21 cellular contexts compared by ENCODE assay signal in genomic region chr1:238438296-238439275, GRCh38.
DNase-seq lines count a peak whose midpoint lies in the region; FAIRE-seq and TF ChIP-seq lines count a peak whose summit lies in the region.
"Had no signal": no experiment of that assay in that cellular context is flagged by ENCODE, and none has a peak within 500 bp of the region (broad histone marks: within the 10 kb centered on the region; RNA-seq: fewer than 3 reads in every experiment).

No MANE protein-coding gene starts in this region.

- intact Hi-C loops in MCF 10A (cut with micrococcal nuclease), result no loop called here

- no peak overlapping the region for H3K4me3 Mint-ChIP-seq in MCF 10A (ENCODE audit: unreplicated experiment)
- H3K4me3 Mint-ChIP-seq: CD4-positive, alpha-beta memory T cell had no signal

- H3K4me3 ChIP-seq in epithelial cell of proximal tubule (ENCODE audit: low read depth, low read length), result no peak overlapping the region
- H3K4me3 ChIP-seq in mesenchymal stem cell (ENCODE audit: insufficient read depth in 1 of 2, low read depth in 1 of 2, low read length in 2 of 2), result no peak overlapping the region
- H3K4me3 ChIP-seq: A549, SK-N-MC had no signal

- H2AK5ac ChIP-seq in mesenchymal stem cell (ENCODE audit: low read length, severe bottlenecking), result no peak overlapping the region

- no peak overlapping the region for H3K4me2 ChIP-seq in mesenchymal stem cell (ENCODE audit: low read length, poor library complexity, severe bottlenecking)
- H3K4me2 ChIP-seq: A549 had no signal

- H3K27me3 Mint-ChIP-seq in MCF 10A (ENCODE audit: insufficient read depth, unreplicated experiment), result no peaks in the 10 kb centered on the region
- H3K27me3 Mint-ChIP-seq: CD4-positive, alpha-beta memory T cell had no signal

- H2BK15ac ChIP-seq in mesenchymal stem cell (ENCODE audit: low read depth, poor library complexity, severe bottlenecking), result no peak overlapping the region

- H3K4ac ChIP-seq in mesenchymal stem cell (ENCODE audit: low read depth in 1 of 2, low read length in 2 of 2), result no peak overlapping the region

- no peaks in the 10 kb centered on the region for H3K36me3 ChIP-seq in mesenchymal stem cell (ENCODE audit: control insufficient read depth in 1 of 2, insufficient read depth in 2 of 2, low read depth in 1 of 2, low read length in 2 of 2)

- H4K8ac ChIP-seq in mesenchymal stem cell (ENCODE audit: low read length), result no peak overlapping the region

- no peak overlapping the region for H2BK12ac ChIP-seq in mesenchymal stem cell (ENCODE audit: low read length in 2 of 2)

- no peak overlapping the region for H3K18ac ChIP-seq in mesenchymal stem cell (ENCODE audit: low read depth in 1 of 2, low read length in 2 of 2)

- FAIRE-seq in A204.1 (lab: Jason Lieb, UNC) (peak; percentile 54), GM19239 (lab: Jason Lieb, UNC) (peak; percentile 51)
- FAIRE-seq: A549 had no signal

- peaks cover 1% of the 10 kb centered on the region for H3K4me1 ChIP-seq in mesenchymal stem cell (ENCODE audit: control insufficient read depth, insufficient read depth, low read depth, low read length)
- H3K4me1 ChIP-seq: A549 had no signal

- H3K23ac ChIP-seq in mesenchymal stem cell (ENCODE audit: low read length in 2 of 2), result no peak overlapping the region

- H3K9ac ChIP-seq in mesenchymal stem cell (ENCODE audit: low read length), result no peak overlapping the region

- no peak overlapping the region for H3K27ac Mint-ChIP-seq in MCF 10A (ENCODE audit: low read depth, unreplicated experiment)
- H3K27ac Mint-ChIP-seq: CD4-positive, alpha-beta memory T cell had no signal

- peaks cover 8% of the 10 kb centered on the region for H3K79me1 ChIP-seq in mesenchymal stem cell (replicated peaks; ENCODE audit: low read length, poor library complexity, severe bottlenecking)

- H3K9me3 ChIP-seq in mesenchymal stem cell (ENCODE audit: control insufficient read depth, low read length), result no peaks in the 10 kb centered on the region
- H3K9me3 ChIP-seq: A549 had no signal

- no peak overlapping the region for H2AFZ ChIP-seq in mesenchymal stem cell (ENCODE audit: low read depth, low read length)

- peaks cover 9% of the 10 kb centered on the region for H3K9me3 Mint-ChIP-seq in MCF 10A (ENCODE audit: unreplicated experiment)

- POLR2A ChIA-PET in MCF 10A (lab: Yijun Ruan, JAX), result interaction anchor here (0.6 kb wide), 2 partner anchors 13 to 26 kb away, joined by 3 to 4 read pairs; no protein-coding TSS in a partner anchor

- no peak overlapping the region for H3K14ac ChIP-seq in mesenchymal stem cell (ENCODE audit: low read length in 2 of 2)

- DNase-seq in GM19239 (ENCODE audit: insufficient read length, low spot score), result no peak
- DNase-seq in epithelial cell of proximal tubule (ENCODE audit: low read depth), result peak; percentile 61
- no peak for DNase-seq in mesenchymal stem cell
- no peak for DNase-seq in MCF 10A (ENCODE audit: unreplicated experiment)
- DNase-seq in EL, result no peak
- DNase-seq in SHP77 treated with DMSO at 0.1 percent for 48 hours (lab: John Stamatoyannopoulos, UW), result no peak
- no peak for DNase-seq in CD1c-positive myeloid dendritic cell (ENCODE audit: extremely low spot score)
- DNase-seq: AML-193; CD4-positive, alpha-beta memory T cell; DMS 273 treated with DMSO at 0.1 percent for 48 hours; HCEC 1CT; IMR-90; Kasumi-1; NCI-H2029; NCI-H510A treated with DMSO at 0.1 percent for 48 hours; NK-92 treated with Interleukin-12 subunit alpha and Interleukin-12 subunit beta, amount 100 ng/mL, for 24 hours; OCI-M1 had no signal

- no peak overlapping the region for H2BK5ac ChIP-seq in mesenchymal stem cell (ENCODE audit: low read depth, low read length, poor library complexity, severe bottlenecking)

- CTCF ChIA-PET in MCF 10A (lab: Yijun Ruan, JAX), result interaction anchor here (0.7 to 1.2 kb wide), 3 partner anchors 31 to 761 kb away, joined by 3 to 7 read pairs (median 4); no protein-coding TSS in a partner anchor

- TF ChIP-seq CTCF in epithelial cell of proximal tubule (conservative IDR thresholded peaks at IDR 0.05; ENCODE audit: low read depth, low read length), result no peak
- TF ChIP-seq CTCF in MCF 10A (IDR thresholded peaks at IDR 0.05; ENCODE audit: unreplicated experiment), result no peak

- no peaks in the 10 kb centered on the region for H3K27me3 ChIP-seq in mesenchymal stem cell (ENCODE audit: control insufficient read depth in 1 of 2, insufficient read depth in 1 of 2, low read length in 2 of 2)

- no peaks in the 10 kb centered on the region for H3K4me1 Mint-ChIP-seq in MCF 10A (ENCODE audit: insufficient read depth, unreplicated experiment)
- H3K4me1 Mint-ChIP-seq: CD4-positive, alpha-beta memory T cell had no signal

- no TSS peak for BruUV-seq in MCF 10A (replicated peaks; lab: Mats Ljungman, UMichigan)

- no peaks in the 10 kb centered on the region for H3K36me3 Mint-ChIP-seq in MCF 10A (ENCODE audit: insufficient read depth, unreplicated experiment)
- H3K36me3 Mint-ChIP-seq: CD4-positive, alpha-beta memory T cell had no signal

- 50% methylated on average over 1 of the region's 5 CpGs for WGBS in mesenchymal stem cell

- H4K91ac ChIP-seq in mesenchymal stem cell (ENCODE audit: low read length), result no peak overlapping the region

- no peak overlapping the region for H2BK120ac ChIP-seq in mesenchymal stem cell (ENCODE audit: low read depth, low read length)

- peak overlapping the region; percentile 39 for H3K27ac ChIP-seq in mesenchymal stem cell (ENCODE audit: low read length, poor library complexity, severe bottlenecking)
- H3K27ac ChIP-seq: A549, RWPE1, SK-N-MC had no signal
